Comparison of ENCODE assay signal across 29 cellular contexts in the genomic region with DNA sequence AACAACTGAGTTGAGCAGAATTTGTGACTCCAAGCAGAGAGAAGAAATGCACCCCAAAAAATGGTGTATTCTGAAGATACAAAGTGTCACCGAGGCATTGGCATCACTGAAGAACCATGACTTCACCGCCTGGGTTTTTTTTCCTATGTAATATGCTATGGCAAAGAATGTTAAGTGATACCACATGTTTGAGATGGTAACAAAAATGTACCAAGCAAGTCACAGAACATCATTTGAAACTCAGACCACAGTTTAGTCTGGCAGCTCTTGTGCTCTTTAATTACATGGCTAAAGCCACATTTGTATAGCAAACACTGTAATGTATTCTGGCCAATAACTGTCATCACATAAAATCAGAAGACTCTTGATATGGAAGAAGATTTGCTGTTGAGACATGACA.
"Had no signal": no experiment of that assay in that cellular context is flagged by ENCODE, and none has a peak within 500 bp of the region (broad histone marks: within the 10 kb centered on the region; RNA-seq: fewer than 3 reads in every experiment).

No MANE protein-coding gene starts in this region.

- ATAC-seq: activated CD8-positive, alpha-beta T cell treated with anti-CD3 and anti-CD28 coated beads for 36 hours; activated T-cell treated with anti-CD3 and anti-CD28 coated beads, Interleukin-2, amount 50 U/mL, for 72 hours; activated T-helper 17 cell treated with anti-CD3 and anti-CD28 coated beads, Interleukin-2, amount 50 U/mL, for 72 hours; K562; Panc1; SK-N-SH treated with all-trans-retinoic acid at 6 μM for 48 hours; T-cell; T-helper 17 cell had no signal

- DNase-seq: activated CD4-positive, alpha-beta T cell treated with anti-CD3 and anti-CD28 coated beads for 1 hour; activated CD4-positive, alpha-beta T cell treated with anti-CD3 and anti-CD28 coated beads for 48 hours; activated CD4-positive, CD25-positive, alpha-beta regulatory T cell; activated CD8-positive, alpha-beta T cell treated with anti-CD3 and anti-CD28 coated beads for 36 hours; activated gamma-delta T cell; activated naive CD4-positive, alpha-beta T cell treated with Interleukin-2 at 50 U/mL for 16 hours; activated naive CD8-positive, alpha-beta T cell treated with anti-CD3 and anti-CD28 coated beads, Interleukin-2, amount 10 ng/mL, durations not matched to agents 7 days and 5 days; activated T-cell treated with anti-CD3 and anti-CD28 coated beads, Interleukin-2, amount 50 U/mL, for 1 hour; activated T-cell treated with anti-CD3 and anti-CD28 coated beads, Interleukin-2, amount 50 U/mL, for 72 hours; adrenal gland; caudate nucleus; cerebellar nuclear complex; NCI-H1105; NCI-H1417 treated with DMSO at 0.1 percent for 48 hours; NCI-H187 treated with DMSO at 0.1 percent for 48 hours; NCI-H2081; NCI-H2171 treated with DMSO at 0.1 percent for 48 hours; NCI-H2227 treated with DMSO at 0.1 percent for 48 hours; NCI-H446; NCI-H510A treated with DMSO at 0.1 percent for 48 hours; RPMI8226; SHP77 treated with DMSO at 0.1 percent for 48 hours; T-cell; T-helper 17 cell; WERI-Rb-1 had no signal

- H3K27ac ChIP-seq: adrenal gland, WERI-Rb-1 had no signal

- H3K4me3 ChIP-seq: adrenal gland, K562 had no signal
